In the genomic region with DNA sequence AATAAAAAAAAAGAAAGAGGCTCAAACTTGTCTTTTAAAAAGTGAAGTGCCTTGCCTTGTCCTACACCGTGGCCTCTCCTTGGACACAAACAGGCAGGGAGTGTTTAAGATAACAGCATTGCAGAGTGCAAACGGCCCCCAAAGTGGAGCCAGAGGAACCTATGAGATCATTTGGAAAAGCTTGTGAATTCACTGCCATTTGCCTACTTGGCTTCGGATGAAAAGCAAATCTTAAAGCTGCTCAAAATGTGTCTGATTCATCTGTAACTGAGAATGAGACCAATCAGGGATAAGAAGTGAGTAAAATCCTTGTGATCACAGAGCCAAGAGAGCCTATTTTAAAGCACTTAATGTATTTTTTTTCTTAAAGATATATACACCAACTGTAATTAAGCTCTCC, we compare ENCODE assay signal across 23 cellular contexts.
DNase-seq lines count a peak whose midpoint lies in the region; ATAC-seq, FAIRE-seq and TF ChIP-seq lines count a peak whose summit lies in the region.
"Had no signal": no experiment of that assay in that cellular context is flagged by ENCODE, and none has a peak within 500 bp of the region (broad histone marks: within the 10 kb centered on the region; RNA-seq: fewer than 3 reads in every experiment).

No MANE protein-coding gene starts in this region.

- no peak overlapping the region for H3K4me3 ChIP-seq in right cardiac atrium (ENCODE audit: low read length)
- no peak overlapping the region for H3K4me3 ChIP-seq in brain microvascular endothelial cell (ENCODE audit: low read depth, low read length)
- no peak overlapping the region for H3K4me3 ChIP-seq in Peyer's patch
- H3K4me3 ChIP-seq in pancreas: no peak overlapping the region
- H3K4me3 ChIP-seq: A549, ascending aorta, esophagus muscularis mucosa, SJCRH30 had no signal

- no peaks in the 10 kb centered on the region for H3K4me1 ChIP-seq in right cardiac atrium (ENCODE audit: control insufficient read depth, insufficient read depth, low read length)
- H3K4me1 ChIP-seq in Peyer's patch: no peaks in the 10 kb centered on the region
- H3K4me1 ChIP-seq in pancreas: no peaks in the 10 kb centered on the region
- H3K4me1 ChIP-seq: ascending aorta, parathyroid adenoma had no signal

- ATAC-seq in right cardiac atrium (peak in 1 of 2 donors; percentile 69), Right ventricle myocardium superior (ENCODE audit: poor library complexity) (no peak), pancreas (no peak)
- ATAC-seq: A549; left lobe of liver; stimulated activated naive CD8-positive, alpha-beta T cell treated with anti-CD3 and anti-CD28 coated beads, Interleukin-15, Interleukin-2, amounts not matched to agents 100 U/mL and 50 U/mL, for 24 hours had no signal

- intact Hi-C loops in right cardiac atrium (cut with DNase I): no loop called here
- intact Hi-C loops in Right ventricle myocardium superior (cut with DNase I): no loop called here
- intact Hi-C loops in CD14-positive monocyte (cut with micrococcal nuclease): no loop called here
- intact Hi-C loops in pancreas (cut with DNase I): no loop called here

- in situ Hi-C loops in brain microvascular endothelial cell (cut with HindIII; ENCODE audit: low pct_ligation_motif_present, low sequenced_read_pairs): no loop called here

- H3K27ac ChIP-seq in right cardiac atrium (ENCODE audit: low read length): no peak overlapping the region
- no peak overlapping the region for H3K27ac ChIP-seq in brain microvascular endothelial cell
- no peak overlapping the region for H3K27ac ChIP-seq in Peyer's patch
- H3K27ac ChIP-seq in pancreas: no peak overlapping the region
- H3K27ac ChIP-seq: A549, ascending aorta, dorsolateral prefrontal cortex, esophagus muscularis mucosa, KMS-11, parathyroid adenoma, SJCRH30 had no signal

- WGBS in right cardiac atrium: 23% methylated on average over 3 of the region's 3 CpGs
- 25 to 38% methylated on average over 3 of the region's 3 CpGs for WGBS in pancreas, 2 donors

- H3K36me3 ChIP-seq in brain microvascular endothelial cell (replicated peaks) (no peaks in the 10 kb centered on the region), Peyer's patch (no peaks in the 10 kb centered on the region), pancreas (no peaks in the 10 kb centered on the region)
- H3K36me3 ChIP-seq: ascending aorta, esophagus muscularis mucosa, SJCRH30 had no signal

- no peaks in the 10 kb centered on the region for H3K4me1 Mint-ChIP-seq in CD14-positive monocyte
- H3K4me1 Mint-ChIP-seq: CD4-positive, alpha-beta memory T cell had no signal

- peaks cover 0 to 7% (median 0%) of the 10 kb centered on the region in 3 donors for H3K27me3 Mint-ChIP-seq in CD14-positive monocyte (ENCODE audit: low read depth in 3 of 3)

- peaks cover 0 to 2% (median 0%) of the 10 kb centered on the region in 7 donors for H3K9me3 Mint-ChIP-seq in CD14-positive monocyte
- H3K9me3 Mint-ChIP-seq: CD4-positive, alpha-beta memory T cell had no signal

- no peaks in the 10 kb centered on the region for H3K36me3 Mint-ChIP-seq in CD14-positive monocyte
- H3K36me3 Mint-ChIP-seq: CD4-positive, alpha-beta memory T cell had no signal

- DNase-seq in right cardiac atrium (peak in 2 of 3 donors; percentile 25 to 34), Right ventricle myocardium superior (no peak), brain microvascular endothelial cell (peak; percentile 7), iris pigment epithelial cell (ENCODE audit: low read depth) (peak; percentile 74), CD14-positive monocyte (ENCODE audit: low spot score) (no peak), Peyer's patch (no peak), pancreas (no peak), DMS79 (lab: John Stamatoyannopoulos, UW) (no peak)
- DNase-seq: activated CD4-positive, alpha-beta T cell treated with anti-CD3 and anti-CD28 coated beads for 1 hour; activated CD8-positive, alpha-beta memory T cell treated with anti-CD3 and anti-CD28 coated beads, Interleukin-2, amount 50 U/mL, for 48 hours; activated naive CD4-positive, alpha-beta T cell; CD4-positive, alpha-beta memory T cell; NCI-H1105; SJCRH30; stimulated activated naive CD8-positive, alpha-beta T cell treated with anti-CD3 and anti-CD28 coated beads, Interleukin-15, Interleukin-2, amounts not matched to agents 100 U/mL and 50 U/mL, for 24 hours; T1000 had no signal

- H3K27me3 ChIP-seq in right cardiac atrium (ENCODE audit: control insufficient read depth, insufficient read depth): no peaks in the 10 kb centered on the region
- H3K27me3 ChIP-seq in brain microvascular endothelial cell (replicated peaks): no peaks in the 10 kb centered on the region
- H3K27me3 ChIP-seq in Peyer's patch: no peaks in the 10 kb centered on the region
- H3K27me3 ChIP-seq in pancreas: peaks cover 0 to 3% (median 0%) of the 10 kb centered on the region in 4 donors
- H3K27me3 ChIP-seq: ascending aorta, dorsolateral prefrontal cortex, esophagus muscularis mucosa, SJCRH30 had no signal

- H3K4me3 Mint-ChIP-seq in CD14-positive monocyte: no peak overlapping the region
- H3K4me3 Mint-ChIP-seq: CD4-positive, alpha-beta memory T cell had no signal

- FAIRE-seq in pancreas (lab: Jason Lieb, UNC): no peak
- FAIRE-seq: A549 had no signal

- H3K9me3 ChIP-seq in right cardiac atrium (ENCODE audit: control insufficient read depth, low read length): no peaks in the 10 kb centered on the region
- no peaks in the 10 kb centered on the region for H3K9me3 ChIP-seq in Peyer's patch
- no peaks in the 10 kb centered on the region for H3K9me3 ChIP-seq in pancreas
- H3K9me3 ChIP-seq: A549, ascending aorta, esophagus muscularis mucosa, SJCRH30 had no signal

- TF ChIP-seq POLR2A in Peyer's patch (IDR thresholded peaks at IDR 0.05): no peak

- no peak for TF ChIP-seq CTCF in brain microvascular endothelial cell (IDR thresholded peaks at IDR 0.05; ENCODE audit: low read depth, low read length, missing control alignments)
- TF ChIP-seq CTCF in CD14-positive monocyte (IDR thresholded peaks at IDR 0.05): no peak
- TF ChIP-seq CTCF in Peyer's patch (IDR thresholded peaks at IDR 0.05): no peak
- TF ChIP-seq CTCF in pancreas (IDR thresholded peaks at IDR 0.05): no peak

- no peak overlapping the region for H3K27ac Mint-ChIP-seq in CD14-positive monocyte
- H3K27ac Mint-ChIP-seq: CD4-positive, alpha-beta memory T cell had no signal

Comparison
In these comparisons a context has a peak if more than half of its experiments do, and no peak if none do; other contexts are left out.
1. DNase-seq: peak in right cardiac atrium (2 of 3), brain microvascular endothelial cell (single experiment) and iris pigment epithelial cell (single experiment); none in Right ventricle myocardium superior (single experiment), CD14-positive monocyte (single experiment), Peyer's patch (0 of 3), pancreas (0 of 6) and DMS79 (single experiment).